Comparison of ENCODE assay signal across 17 cellular contexts in genomic region chr12:68048648-68049297, GRCh38. TPM values are rescaled to one million over a fixed set of nuclear protein-coding genes. Genes with fewer than 3 reads are reported as not detected.
DNase-seq lines count a peak whose midpoint lies in the region; ATAC-seq and TF ChIP-seq lines count a peak whose summit lies in the region.
"Had no signal": no experiment of that assay in that cellular context is flagged by ENCODE, and none has a peak within 500 bp of the region (broad histone marks: within the 10 kb centered on the region; RNA-seq: fewer than 3 reads in every experiment).

No MANE protein-coding gene starts in this region.

- H3K79me2 ChIP-seq in Karpas-422 (ENCODE audit: low read length) (no peaks in the 10 kb centered on the region), hepatocyte (no peaks in the 10 kb centered on the region)

- H3K9me2 ChIP-seq in Karpas-422 (replicated peaks; ENCODE audit: insufficient read depth, low read length) (no peaks in the 10 kb centered on the region), hepatocyte (replicated peaks; ENCODE audit: insufficient read depth) (no peaks in the 10 kb centered on the region)

- H4K20me1 ChIP-seq in Karpas-422 (ENCODE audit: insufficient read depth, low read depth, low read length): no peaks in the 10 kb centered on the region
- H4K20me1 ChIP-seq in hepatocyte (ENCODE audit: insufficient read depth, poor library complexity, severe bottlenecking): no peaks in the 10 kb centered on the region
- H4K20me1 ChIP-seq: BLaER1 had no signal

- 82% methylated on average over 1 of the region's 1 CpG for WGBS in hepatocyte (ENCODE audit: low lambda C conversion rate, missing lambda C conversion rate)

- H3K36me3 ChIP-seq in Karpas-422 (ENCODE audit: insufficient read depth, low read length) (no peaks in the 10 kb centered on the region), hepatocyte (replicated peaks; ENCODE audit: insufficient read depth, low read depth) (no peaks in the 10 kb centered on the region)
- H3K36me3 ChIP-seq: BLaER1, HAP-1 had no signal

- ATAC-seq in GM19463 (IDR thresholded peaks at IDR 0.05; ENCODE audit: unreplicated experiment): no peak
- ATAC-seq: A549 had no signal

- no peaks in the 10 kb centered on the region for H3K4me1 ChIP-seq in Karpas-422 (ENCODE audit: low read length)
- H3K4me1 ChIP-seq in hepatocyte (ENCODE audit: insufficient read depth): no peaks in the 10 kb centered on the region
- H3K4me1 ChIP-seq: A549, BLaER1, HAP-1 had no signal

- no peak overlapping the region for H3K4me2 ChIP-seq in Karpas-422 (ENCODE audit: low read depth, low read length, poor library complexity, severe bottlenecking)
- H3K4me2 ChIP-seq in hepatocyte: no peak overlapping the region
- H3K4me2 ChIP-seq: A549, BLaER1 had no signal

- no peak overlapping the region for H3K9ac ChIP-seq in Karpas-422 (ENCODE audit: low read length)
- H3K9ac ChIP-seq: BLaER1, GM23248 had no signal

- TF ChIP-seq CTCF in hepatocyte (IDR thresholded peaks at IDR 0.05; ENCODE audit: poor library complexity): no peak

- H3K4me3 ChIP-seq in Karpas-422 (ENCODE audit: low read length) (no peak overlapping the region), hepatocyte (no peak overlapping the region)
- H3K4me3 ChIP-seq: A549, BLaER1, GM23248, HAP-1 had no signal

- no peaks in the 10 kb centered on the region for H3K27me3 ChIP-seq in Karpas-422 (ENCODE audit: low read length)
- H3K27me3 ChIP-seq in hepatocyte: no peaks in the 10 kb centered on the region
- H3K27me3 ChIP-seq: BLaER1 had no signal

- H3K9me3 ChIP-seq in Karpas-422 (ENCODE audit: low read length): no peaks in the 10 kb centered on the region
- no peaks in the 10 kb centered on the region for H3K9me3 ChIP-seq in hepatocyte (ENCODE audit: low read depth)
- H3K9me3 ChIP-seq: A549, HAP-1 had no signal

- H3K27ac ChIP-seq in Karpas-422 (ENCODE audit: low read length): no peak overlapping the region
- peak overlapping the region; percentile 22 for H3K27ac ChIP-seq in substantia nigra (ENCODE audit: low read depth, low read length, poor library complexity, severe bottlenecking)
- no peak overlapping the region for H3K27ac ChIP-seq in hepatocyte
- H3K27ac ChIP-seq: 22Rv1, A549, BLaER1, GM23248 had no signal

- DNase-seq in DMS53 (lab: John Stamatoyannopoulos, UW) (peak; percentile 16), DMS53 treated with DMSO at 0.1 percent for 48 hours (lab: John Stamatoyannopoulos, UW; ENCODE audit: unreplicated experiment) (no peak), Karpas-422 (peak; percentile 9), midbrain (lab: John Stamatoyannopoulos, UW) (peak; percentile 1), substantia nigra (lab: John Stamatoyannopoulos, UW) (no peak), hepatocyte (ENCODE audit: low spot score) (no peak), iPS-NIHi7 (ENCODE audit: extremely low spot score) (no peak)
- DNase-seq: AML-193; CD4-positive, alpha-beta memory T cell; GM23248 had no signal

- H2AFZ ChIP-seq in Karpas-422 (ENCODE audit: low read length): no peak overlapping the region
- no peak overlapping the region for H2AFZ ChIP-seq in hepatocyte
- H2AFZ ChIP-seq: GM23248 had no signal

RNA-seq across cellular contexts. Expression of gene IFNG-AS1, which starts 59.5 kb away (rescaled TPM):
- total RNA-seq in Karpas-422 (2014; rRNA removed; shearing (Covaris generic); ENCODE audit: low replicate concordance): not detected in 2 replicates
- not detected in 2 replicates for total RNA-seq in hepatocyte
- polyA plus RNA-seq in hepatocyte: not detected in 2 replicates
- total RNA-seq: GM23248, H4 had no signal
- polyA plus RNA-seq: A549, CD14-positive monocyte, GM23248 had no signal

Comparison
In these comparisons a context has a peak if more than half of its experiments do, and no peak if none do; other contexts are left out.
1. DNase-seq: peak in DMS53 (single experiment), Karpas-422 (single experiment) and midbrain (single experiment); none in DMS53 treated with DMSO at 0.1 percent for 48 hours (single experiment), substantia nigra (0 of 49), hepatocyte (single experiment) and iPS-NIHi7 (single experiment).